ENCODE assay signal across 1 cellular context in genomic region chr18:23194150-23194968, GRCh38.
TF ChIP-seq lines count a peak whose summit lies in the region.

No MANE protein-coding gene starts in this region.

TF ChIP-seq in GM12878, 131 proteins besides CTCF, POLR2A, EP300 and RAD21 (continued from another document):
- TF ChIP-seq SMC3 (IDR thresholded peaks at IDR 0.05; ENCODE audit: borderline replicate concordance, low read length) (no peak), TAF1 (IDR thresholded peaks at IDR 0.05; ENCODE audit: borderline replicate concordance, low read depth, low read length) (no peak), NR2F1 (conservative IDR thresholded peaks at IDR 0.05) (no peak), E2F8 (IDR thresholded peaks at IDR 0.05; ENCODE audit: low read depth, partially characterized antibody) (no peak)
TF ChIP-seq in GM12878: peak in this region for 0.
